In genomic region chr4:113547487-113548042, GRCh38 we compare ENCODE assay signal across 8 cellular contexts.
DNase-seq lines count a peak whose midpoint lies in the region; ATAC-seq, FAIRE-seq and TF ChIP-seq lines count a peak whose summit lies in the region.

No MANE protein-coding gene starts in this region.

- H3K27ac Mint-ChIP-seq in endodermal cell: no peak overlapping the region

- H3K36me3 Mint-ChIP-seq in endodermal cell (ENCODE audit: low read depth): peaks cover 36% of the 10 kb centered on the region

- H3K4me1 ChIP-seq in NT2/D1 (ENCODE audit: insufficient read depth, insufficient read length) (no peaks in the 10 kb centered on the region), endodermal cell (ENCODE audit: control insufficient read depth, insufficient read depth, low read length) (no peaks in the 10 kb centered on the region)

- WGBS in endodermal cell (ENCODE audit: insufficient coverage in 1 of 2, insufficient read length in 1 of 2), 2 experiments: 18 to 36% methylated on average over 4 to 5 of the region's 5 CpGs

- no peaks in the 10 kb centered on the region for H3K27me3 Mint-ChIP-seq in endodermal cell (ENCODE audit: insufficient read depth)

- TF ChIP-seq CTCF in endodermal cell (conservative IDR thresholded peaks at IDR 0.05): peak; percentile 98

- H3K4me3 ChIP-seq in NT2/D1 (ENCODE audit: insufficient read length, low read depth): no peak overlapping the region
- H3K4me3 ChIP-seq in endodermal cell (ENCODE audit: low read length): no peak overlapping the region

- peak; percentile 99 for ATAC-seq in GM21515 (IDR thresholded peaks at IDR 0.05; ENCODE audit: unreplicated experiment)

- FAIRE-seq in HTR-8/SVneo (lab: Jason Lieb, UNC): peak; percentile 99

- H3K4me1 Mint-ChIP-seq in endodermal cell: peaks cover 6% of the 10 kb centered on the region

- H3K27me3 ChIP-seq in NT2/D1 (ENCODE audit: insufficient read depth, insufficient read length): no peaks in the 10 kb centered on the region
- no peaks in the 10 kb centered on the region for H3K27me3 ChIP-seq in endodermal cell (ENCODE audit: control insufficient read depth, insufficient read depth, low read length, poor library complexity, severe bottlenecking)

- H3K9me3 ChIP-seq in NT2/D1 (ENCODE audit: insufficient read depth, low read length): no peaks in the 10 kb centered on the region
- no peaks in the 10 kb centered on the region for H3K9me3 ChIP-seq in endodermal cell (ENCODE audit: control insufficient read depth, low read length)

- no peak overlapping the region for H3K4me3 Mint-ChIP-seq in endodermal cell

- H3K27ac ChIP-seq in endodermal cell (ENCODE audit: low read depth, low read length): no peak overlapping the region

- no peaks in the 10 kb centered on the region for H3K9me3 Mint-ChIP-seq in endodermal cell

- no peaks in the 10 kb centered on the region for H3K36me3 ChIP-seq in NT2/D1 (ENCODE audit: insufficient read depth, insufficient read length, low read length)
- peaks cover 53% of the 10 kb centered on the region for H3K36me3 ChIP-seq in endodermal cell (ENCODE audit: control insufficient read depth, insufficient read depth, low read length)

- DNase-seq in DMS 273 (lab: John Stamatoyannopoulos, UW; ENCODE audit: unreplicated experiment) (peak; percentile 90), HTR-8/SVneo (ENCODE audit: insufficient read length, low spot score) (peak; percentile 72), NT2/D1 (ENCODE audit: low read depth, low spot score) (peak; percentile 77), endodermal cell (peak; percentile 96), midbrain (lab: John Stamatoyannopoulos, UW) (peak; percentile 88)
- peak; percentile 79 to 88 for DNase-seq in activated CD8-positive, alpha-beta memory T cell treated with anti-CD3 and anti-CD28 coated beads for 4 hours (ENCODE audit: low read depth in 2 of 2)
- peak; percentile 72 to 76 for DNase-seq in stimulated activated CD8-positive, alpha-beta memory T cell treated with anti-CD3 and anti-CD28 coated beads, Interleukin-2, amount 100 ng/mL, for 48 hours (ENCODE audit: low read depth in 2 of 2)

- H3K9ac ChIP-seq in NT2/D1 (ENCODE audit: insufficient read length, low read depth): no peak overlapping the region
- no peak overlapping the region for H3K9ac ChIP-seq in endodermal cell (ENCODE audit: extremely low read depth, low read length, poor library complexity, severe bottlenecking)
